Comparison of ENCODE assay signal across 22 cellular contexts in genomic region chrX:1524874-1525582, GRCh38. TPM values are rescaled to one million over a fixed set of nuclear protein-coding genes. Genes with fewer than 3 reads are reported as not detected.
DNase-seq lines count a peak whose midpoint lies in the region; ATAC-seq and TF ChIP-seq lines count a peak whose summit lies in the region.
"Had no signal": no experiment of that assay in that cellular context is flagged by ENCODE, and none has a peak within 500 bp of the region (broad histone marks: within the 10 kb centered on the region; RNA-seq: fewer than 3 reads in every experiment).

No MANE protein-coding gene starts in this region.

- intact Hi-C loops in activated CD4-positive, alpha-beta memory T cell treated with anti-CD3 and anti-CD28 coated beads for 36 hours (cut with micrococcal nuclease): loop anchor here (10.0 kb wide), 1 partner anchor 1170 kb away; the partner anchor contains the start of gene CD99
- intact Hi-C loops in Right ventricle myocardium inferior (cut with DNase I): no loop called here

- H3K4me1 Mint-ChIP-seq in activated CD4-positive, alpha-beta memory T cell treated with anti-CD3 and anti-CD28 coated beads for 36 hours (ENCODE audit: low read depth): peaks cover 25% of the 10 kb centered on the region
- H3K4me1 Mint-ChIP-seq in activated CD4-positive, alpha-beta memory T cell treated with anti-CD3 and anti-CD28 coated beads, Interleukin-2, amount 10 ng/mL, durations not matched to agents 7 days and 5 days: peaks cover 29% of the 10 kb centered on the region

- H3K9me3 Mint-ChIP-seq in activated CD4-positive, alpha-beta memory T cell treated with anti-CD3 and anti-CD28 coated beads for 36 hours: no peaks in the 10 kb centered on the region
- H3K9me3 Mint-ChIP-seq in activated CD4-positive, alpha-beta memory T cell treated with anti-CD3 and anti-CD28 coated beads, Interleukin-2, amount 10 ng/mL, durations not matched to agents 7 days and 5 days: peaks cover 9% of the 10 kb centered on the region
- H3K9me3 Mint-ChIP-seq: CD8-positive, alpha-beta T cell; IgD-negative memory B cell had no signal

- H3K4me3 ChIP-seq in right atrium auricular region: no peak overlapping the region

- peaks cover 14% of the 10 kb centered on the region for H3K36me3 Mint-ChIP-seq in activated CD4-positive, alpha-beta memory T cell treated with anti-CD3 and anti-CD28 coated beads for 36 hours
- peaks cover 25% of the 10 kb centered on the region for H3K36me3 Mint-ChIP-seq in activated CD4-positive, alpha-beta memory T cell treated with anti-CD3 and anti-CD28 coated beads, Interleukin-2, amount 10 ng/mL, durations not matched to agents 7 days and 5 days (ENCODE audit: low read depth)

- no peak overlapping the region for H3K27ac Mint-ChIP-seq in activated CD4-positive, alpha-beta memory T cell treated with anti-CD3 and anti-CD28 coated beads for 36 hours
- no peak overlapping the region for H3K27ac Mint-ChIP-seq in activated CD4-positive, alpha-beta memory T cell treated with anti-CD3 and anti-CD28 coated beads, Interleukin-2, amount 10 ng/mL, durations not matched to agents 7 days and 5 days
- H3K27ac Mint-ChIP-seq: CD8-positive, alpha-beta T cell; IgD-negative memory B cell had no signal

- H3K4me3 Mint-ChIP-seq in activated CD4-positive, alpha-beta memory T cell treated with anti-CD3 and anti-CD28 coated beads for 36 hours: no peak overlapping the region
- H3K4me3 Mint-ChIP-seq in activated CD4-positive, alpha-beta memory T cell treated with anti-CD3 and anti-CD28 coated beads, Interleukin-2, amount 10 ng/mL, durations not matched to agents 7 days and 5 days: no peak overlapping the region
- H3K4me3 Mint-ChIP-seq: CD8-positive, alpha-beta T cell; IgD-negative memory B cell had no signal

- TF ChIP-seq CTCF in right atrium auricular region (IDR thresholded peaks at IDR 0.05): no peak

- H3K27me3 ChIP-seq in right atrium auricular region: no peaks in the 10 kb centered on the region

- CTCF ChIA-PET in activated CD4-positive, alpha-beta memory T cell treated with anti-CD3 and anti-CD28 coated beads for 36 hours (lab: Charles Lee): no interaction called here
- CTCF ChIA-PET in activated CD4-positive, alpha-beta memory T cell treated with anti-CD3 and anti-CD28 coated beads, Interleukin-2, amount 10 ng/mL, durations not matched to agents 7 days and 5 days (lab: Charles Lee): no interaction called here

- peak; percentile 6 for DNase-seq in activated CD4-positive, alpha-beta memory T cell treated with anti-CD3 and anti-CD28 coated beads for 36 hours
- DNase-seq in activated CD4-positive, alpha-beta memory T cell treated with anti-CD3 and anti-CD28 coated beads, Interleukin-2, amount 10 ng/mL, durations not matched to agents 7 days and 5 days: no peak
- DNase-seq in right atrium auricular region (ENCODE audit: low spot score): peak; percentile 30
- DNase-seq in Right ventricle myocardium inferior (ENCODE audit: missing footprints): no peak
- DNase-seq in left lobe of liver (ENCODE audit: low spot score): peak; percentile 10
- no peak for DNase-seq in NCI-H748 (lab: John Stamatoyannopoulos, UW; ENCODE audit: unreplicated experiment)
- DNase-seq: AML-193; C1 segment of cervical spinal cord; NCI-H1105; NCI-H146; NCI-H2029; NCI-H2227 treated with DMSO at 0.1 percent for 48 hours; NCI-H510A; NCI-H774; NK-92 treated with Interleukin-12 subunit alpha and Interleukin-12 subunit beta, amount 100 ng/mL, for 24 hours had no signal

- H3K9me3 ChIP-seq in right atrium auricular region: no peaks in the 10 kb centered on the region

- H3K4me1 ChIP-seq in right atrium auricular region: no peaks in the 10 kb centered on the region

- no peaks in the 10 kb centered on the region for H3K36me3 ChIP-seq in right atrium auricular region

- POLR2A ChIA-PET in activated CD4-positive, alpha-beta memory T cell treated with anti-CD3 and anti-CD28 coated beads for 36 hours (lab: Charles Lee): no interaction called here
- POLR2A ChIA-PET in activated CD4-positive, alpha-beta memory T cell treated with anti-CD3 and anti-CD28 coated beads, Interleukin-2, amount 10 ng/mL, durations not matched to agents 7 days and 5 days (lab: Charles Lee): no interaction called here

- no peak overlapping the region for H3K27ac ChIP-seq in right atrium auricular region

- H3K27me3 Mint-ChIP-seq in activated CD4-positive, alpha-beta memory T cell treated with anti-CD3 and anti-CD28 coated beads for 36 hours: no peaks in the 10 kb centered on the region
- H3K27me3 Mint-ChIP-seq in activated CD4-positive, alpha-beta memory T cell treated with anti-CD3 and anti-CD28 coated beads, Interleukin-2, amount 10 ng/mL, durations not matched to agents 7 days and 5 days: no peaks in the 10 kb centered on the region
- H3K27me3 Mint-ChIP-seq: IgD-negative memory B cell had no signal

- TF ChIP-seq POLR2A in GM18505 (IDR thresholded peaks at IDR 0.05; ENCODE audit: borderline replicate concordance, extremely low read depth, insufficient read depth, insufficient read length): no peak

- ATAC-seq in Right ventricle myocardium inferior: no peak
- ATAC-seq in left lobe of liver: no peak
- ATAC-seq in GM18505 (IDR thresholded peaks at IDR 0.05; ENCODE audit: unreplicated experiment): no peak
- no peak for ATAC-seq in GM19023 (IDR thresholded peaks at IDR 0.05; ENCODE audit: unreplicated experiment)
- ATAC-seq: CD8-positive, alpha-beta T cell; HCT116; Panc1 had no signal

RNA-seq across cellular contexts. Expression of gene P2RY8, which starts 12.0 kb away (rescaled TPM):
- 10 to 100 TPM; 30.2 to 32.7 TPM for total RNA-seq in activated CD4-positive, alpha-beta memory T cell treated with anti-CD3 and anti-CD28 coated beads for 36 hours
- total RNA-seq in activated CD4-positive, alpha-beta memory T cell treated with anti-CD3 and anti-CD28 coated beads, Interleukin-2, amount 10 ng/mL, durations not matched to agents 7 days and 5 days: 100 to 1,000 TPM; 177 to 180 TPM
- total RNA-seq in right atrium auricular region (1 to 10 TPM in 1 of 2 donors, under 1 TPM in 1; 0.93 to 1.3 TPM), Right ventricle myocardium inferior (1.9 TPM), left lobe of liver (0.48 TPM)
- total RNA-seq: A172 had no signal

Comparison
In these comparisons a context has a peak if more than half of its experiments do, and no peak if none do; other contexts are left out.
1. DNase-seq: peak in activated CD4-positive, alpha-beta memory T cell treated with anti-CD3 and anti-CD28 coated beads for 36 hours (single experiment), right atrium auricular region (single experiment) and left lobe of liver (single experiment); none in activated CD4-positive, alpha-beta memory T cell treated with anti-CD3 and anti-CD28 coated beads, Interleukin-2, amount 10 ng/mL, durations not matched to agents 7 days and 5 days (single experiment), Right ventricle myocardium inferior (single experiment) and NCI-H748 (single experiment).
2. RNA of gene P2RY8, which starts 12.0 kb away (total RNA-seq): 177 to 180 TPM in activated CD4-positive, alpha-beta memory T cell treated with anti-CD3 and anti-CD28 coated beads, Interleukin-2, amount 10 ng/mL, durations not matched to agents 7 days and 5 days and 30.2 to 32.7 TPM in activated CD4-positive, alpha-beta memory T cell treated with anti-CD3 and anti-CD28 coated beads for 36 hours; 1.9 TPM in Right ventricle myocardium inferior (single experiment), 0.93 to 1.3 TPM in right atrium auricular region and 0.48 TPM in left lobe of liver (single experiment); every median in the first group is over 10 times any median in the second.